1 cellular context compared by ENCODE assay signal in genomic region chr9:134404376-134405358, GRCh38.
TF ChIP-seq lines count a peak whose summit lies in the region.

No MANE protein-coding gene starts in this region.

TF ChIP-seq in liver, 16 proteins besides CTCF, POLR2A, EP300 and RAD21 (continued from another document):
- TF ChIP-seq REST (IDR thresholded peaks at IDR 0.05) (no peak), FOXA1 (IDR thresholded peaks at IDR 0.05) (no peak), HNF4G (IDR thresholded peaks at IDR 0.05) (no peak), HNF4A (conservative IDR thresholded peaks at IDR 0.05) (no peak), YY1 (IDR thresholded peaks at IDR 0.05) (no peak), ZBTB33 (IDR thresholded peaks at IDR 0.05) (no peak), JUND (IDR thresholded peaks at IDR 0.05) (no peak), TAF1 (conservative IDR thresholded peaks at IDR 0.05) (no peak), SP1 (IDR thresholded peaks at IDR 0.05) (no peak)
